29 cellular contexts compared by ENCODE assay signal in the genomic region with DNA sequence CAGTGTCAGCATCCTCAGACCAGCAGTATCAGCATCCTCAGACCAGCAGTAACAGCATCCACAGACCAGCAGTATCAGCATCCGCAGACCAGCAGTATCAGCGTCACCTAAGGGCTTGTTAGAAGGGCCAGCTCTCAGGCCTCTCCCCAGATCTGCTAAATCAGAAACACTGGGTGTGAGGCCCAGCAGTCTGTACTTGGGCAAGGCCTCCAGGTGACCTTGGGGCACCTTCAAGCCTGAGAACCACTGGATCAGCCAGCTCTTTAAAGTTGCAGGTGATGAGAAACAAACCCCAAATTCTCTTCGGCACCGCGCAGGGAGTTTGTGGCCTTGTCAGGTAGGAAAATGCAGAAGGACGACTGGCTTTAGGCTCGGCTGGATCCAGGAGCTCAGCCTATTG.
"Had no signal": no experiment of that assay in that cellular context is flagged by ENCODE, and none has a peak within 500 bp of the region (broad histone marks: within the 10 kb centered on the region; RNA-seq: fewer than 3 reads in every experiment).

No MANE protein-coding gene starts in this region.

- H3K36me3 Mint-ChIP-seq: activated CD8-positive, alpha-beta memory T cell treated with anti-CD3 and anti-CD28 coated beads, Interleukin-2, amount 10 ng/mL, durations not matched to agents 7 days and 5 days; activated naive CD4-positive, alpha-beta T cell treated with anti-CD3 and anti-CD28 coated beads, Interleukin-2, amount 10 ng/mL, durations not matched to agents 7 days and 5 days; activated naive CD4-positive, alpha-beta T cell treated with anti-CD3 and anti-CD28 coated beads, Interleukin-2, amount 50 U/mL, for 72 hours; activated naive CD8-positive, alpha-beta T cell treated with anti-CD3 and anti-CD28 coated beads, Interleukin-2, amount 10 ng/mL, durations not matched to agents 7 days and 5 days; brain had no signal

- ATAC-seq: activated CD4-positive, alpha-beta T cell treated with anti-CD3 and anti-CD28 coated beads for 36 hours; activated CD8-positive, alpha-beta memory T cell treated with anti-CD3 and anti-CD28 coated beads, Interleukin-2, amount 10 ng/mL, durations not matched to agents 7 days and 5 days; activated CD8-positive, alpha-beta T cell treated with anti-CD3 and anti-CD28 coated beads, Interleukin-2, amount 10 ng/mL, durations not matched to agents 7 days and 5 days; activated naive CD4-positive, alpha-beta T cell treated with anti-CD3 and anti-CD28 coated beads, Interleukin-2, amount 50 U/mL, for 72 hours; activated T-cell treated with anti-CD3 and anti-CD28 coated beads, Interleukin-2, amount 50 U/mL, for 72 hours; esophagus mucosa; gastrocnemius medialis; heart left ventricle had no signal

- H3K4me1 Mint-ChIP-seq: activated CD4-positive, alpha-beta T cell treated with anti-CD3 and anti-CD28 coated beads for 36 hours; activated CD4-positive, alpha-beta T cell treated with anti-CD3 and anti-CD28 coated beads, Interleukin-2, amount 10 ng/mL, durations not matched to agents 24 days and 14 days; activated CD8-positive, alpha-beta memory T cell treated with anti-CD3 and anti-CD28 coated beads, Interleukin-2, amount 10 ng/mL, durations not matched to agents 7 days and 5 days; activated naive CD4-positive, alpha-beta T cell treated with anti-CD3 and anti-CD28 coated beads, Interleukin-2, amount 10 ng/mL, durations not matched to agents 7 days and 5 days; activated naive CD8-positive, alpha-beta T cell treated with anti-CD3 and anti-CD28 coated beads, Interleukin-2, amount 10 ng/mL, durations not matched to agents 7 days and 5 days; brain had no signal

- H3K27me3 Mint-ChIP-seq: activated CD4-positive, alpha-beta memory T cell treated with anti-CD3 and anti-CD28 coated beads for 36 hours; activated CD4-positive, alpha-beta T cell treated with anti-CD3 and anti-CD28 coated beads, Interleukin-2, amount 10 ng/mL, durations not matched to agents 24 days and 14 days; activated CD8-positive, alpha-beta memory T cell treated with anti-CD3 and anti-CD28 coated beads, Interleukin-2, amount 10 ng/mL, durations not matched to agents 7 days and 5 days; activated naive CD8-positive, alpha-beta T cell treated with anti-CD3 and anti-CD28 coated beads, Interleukin-2, amount 10 ng/mL, durations not matched to agents 7 days and 5 days had no signal

- H3K9me3 ChIP-seq: ascending aorta, breast epithelium, colonic mucosa, gastrocnemius medialis, heart left ventricle had no signal

- H3K9me3 Mint-ChIP-seq: activated CD4-positive, alpha-beta T cell treated with anti-CD3 and anti-CD28 coated beads, Interleukin-2, amount 10 ng/mL, durations not matched to agents 24 days and 14 days; activated naive CD4-positive, alpha-beta T cell treated with anti-CD3 and anti-CD28 coated beads, Interleukin-2, amount 50 U/mL, for 72 hours; activated naive CD8-positive, alpha-beta T cell treated with anti-CD3 and anti-CD28 coated beads, Interleukin-2, amount 10 ng/mL, durations not matched to agents 7 days and 5 days; activated T-cell treated with anti-CD3 and anti-CD28 coated beads, Interleukin-2, amount 50 U/mL, for 72 hours; brain had no signal

- DNase-seq: activated CD4-positive, alpha-beta memory T cell treated with anti-CD3 and anti-CD28 coated beads for 36 hours; activated CD4-positive, alpha-beta T cell treated with anti-CD3 and anti-CD28 coated beads for 36 hours; activated CD4-positive, alpha-beta T cell treated with anti-CD3 and anti-CD28 coated beads, Interleukin-2, amount 10 ng/mL, durations not matched to agents 24 days and 14 days; activated CD4-positive, CD25-positive, alpha-beta regulatory T cell; activated CD4-positive, CD25-positive, alpha-beta regulatory T cell treated with anti-CD3 and anti-CD28 coated beads, Interleukin-2, amount 50 U/mL, for 72 hours; activated CD8-positive, alpha-beta memory T cell treated with anti-CD3 and anti-CD28 coated beads, Interleukin-2, amount 10 ng/mL, durations not matched to agents 7 days and 5 days; activated CD8-positive, alpha-beta memory T cell treated with anti-CD3 and anti-CD28 coated beads, Interleukin-2, amount 50 U/mL, for 4 hours; activated CD8-positive, alpha-beta T cell treated with anti-CD3 and anti-CD28 coated beads, Interleukin-2, amount 10 ng/mL, durations not matched to agents 7 days and 5 days; activated gamma-delta T cell; activated naive CD4-positive, alpha-beta T cell; activated naive CD4-positive, alpha-beta T cell treated with anti-CD3 and anti-CD28 coated beads, Interleukin-2, amount 10 ng/mL, durations not matched to agents 7 days and 5 days; activated naive CD8-positive, alpha-beta T cell treated with anti-CD3 and anti-CD28 coated beads, Interleukin-2, amount 10 ng/mL, durations not matched to agents 7 days and 5 days; activated T-cell treated with anti-CD3 and anti-CD28 coated beads, Interleukin-2, amount 50 U/mL, for 1 hour; activated T-cell treated with anti-CD3 and anti-CD28 coated beads, Interleukin-2, amount 50 U/mL, for 72 hours; central memory CD4-positive, alpha-beta T cell; cerebellar nuclear complex; colonic mucosa; effector CD8-positive, alpha-beta T cell; foreskin fibroblast; gastrocnemius medialis; glutamatergic neuron; heart left ventricle; T-helper 2 cell had no signal

- H3K36me3 ChIP-seq: ascending aorta, breast epithelium, cardiac muscle cell, colonic mucosa, gastrocnemius medialis, heart left ventricle had no signal

- H3K27ac ChIP-seq: ascending aorta, breast epithelium, cardiac muscle cell, colonic mucosa, gastrocnemius medialis, heart left ventricle had no signal

- H3K4me3 ChIP-seq: ascending aorta, breast epithelium, cardiac muscle cell, colonic mucosa, gastrocnemius medialis, heart left ventricle had no signal

- H3K27ac Mint-ChIP-seq: activated CD4-positive, alpha-beta memory T cell treated with anti-CD3 and anti-CD28 coated beads for 36 hours; activated CD4-positive, alpha-beta T cell treated with anti-CD3 and anti-CD28 coated beads for 36 hours; activated CD4-positive, alpha-beta T cell treated with anti-CD3 and anti-CD28 coated beads, Interleukin-2, amount 10 ng/mL, durations not matched to agents 24 days and 14 days; activated CD8-positive, alpha-beta memory T cell treated with anti-CD3 and anti-CD28 coated beads, Interleukin-2, amount 10 ng/mL, durations not matched to agents 7 days and 5 days; activated CD8-positive, alpha-beta T cell treated with anti-CD3 and anti-CD28 coated beads, Interleukin-2, amount 10 ng/mL, durations not matched to agents 7 days and 5 days; activated naive CD4-positive, alpha-beta T cell treated with anti-CD3 and anti-CD28 coated beads, Interleukin-2, amount 10 ng/mL, durations not matched to agents 7 days and 5 days; activated naive CD4-positive, alpha-beta T cell treated with anti-CD3 and anti-CD28 coated beads, Interleukin-2, amount 50 U/mL, for 72 hours; activated naive CD8-positive, alpha-beta T cell treated with anti-CD3 and anti-CD28 coated beads, Interleukin-2, amount 10 ng/mL, durations not matched to agents 7 days and 5 days; activated T-cell treated with anti-CD3 and anti-CD28 coated beads, Interleukin-2, amount 50 U/mL, for 72 hours; brain had no signal

- H3K4me1 ChIP-seq: ascending aorta, breast epithelium, colonic mucosa, gastrocnemius medialis, heart left ventricle had no signal

- H3K27me3 ChIP-seq: ascending aorta, breast epithelium, cardiac muscle cell, colonic mucosa, gastrocnemius medialis had no signal

- H3K4me3 Mint-ChIP-seq: activated CD4-positive, alpha-beta memory T cell treated with anti-CD3 and anti-CD28 coated beads for 36 hours; activated CD4-positive, alpha-beta T cell treated with anti-CD3 and anti-CD28 coated beads for 36 hours; activated CD4-positive, alpha-beta T cell treated with anti-CD3 and anti-CD28 coated beads, Interleukin-2, amount 10 ng/mL, durations not matched to agents 24 days and 14 days; activated CD8-positive, alpha-beta memory T cell treated with anti-CD3 and anti-CD28 coated beads, Interleukin-2, amount 10 ng/mL, durations not matched to agents 7 days and 5 days; activated CD8-positive, alpha-beta T cell treated with anti-CD3 and anti-CD28 coated beads, Interleukin-2, amount 10 ng/mL, durations not matched to agents 7 days and 5 days; activated naive CD4-positive, alpha-beta T cell treated with anti-CD3 and anti-CD28 coated beads, Interleukin-2, amount 10 ng/mL, durations not matched to agents 7 days and 5 days; activated naive CD8-positive, alpha-beta T cell treated with anti-CD3 and anti-CD28 coated beads, Interleukin-2, amount 10 ng/mL, durations not matched to agents 7 days and 5 days; activated T-cell treated with anti-CD3 and anti-CD28 coated beads, Interleukin-2, amount 50 U/mL, for 72 hours; brain had no signal
